Comparison of ENCODE assay signal across 7 cellular contexts in the genomic region with DNA sequence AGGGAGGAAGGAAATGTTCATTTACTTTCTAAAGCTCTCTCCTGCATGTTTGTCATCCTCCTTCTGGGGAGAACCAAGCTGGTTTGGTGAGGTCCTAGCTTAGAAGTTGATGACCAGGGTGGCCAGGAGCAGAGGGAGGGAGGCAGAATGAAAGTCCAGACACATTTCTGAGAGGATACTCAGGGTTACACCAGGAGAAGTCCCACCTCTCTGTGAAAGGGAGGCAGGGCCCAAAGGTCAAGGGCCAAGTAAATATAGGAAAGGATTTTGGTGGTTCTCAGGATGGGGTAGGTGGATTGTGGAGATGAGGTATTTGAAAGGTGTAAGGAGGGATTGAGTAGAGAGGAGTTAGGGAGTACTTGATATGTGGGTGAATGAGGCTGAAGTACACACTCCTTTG.
"Had no signal": no experiment of that assay in that cellular context is flagged by ENCODE, and none has a peak within 500 bp of the region (broad histone marks: within the 10 kb centered on the region; RNA-seq: fewer than 3 reads in every experiment).

No MANE protein-coding gene starts in this region.

- H3K27ac ChIP-seq: GM23248 had no signal

- FAIRE-seq: H54, HTR-8/SVneo had no signal

- DNase-seq: GM23248, GOT3, H9, HCEC 1CT, KG1 had no signal

- H3K4me3 ChIP-seq: GM23248 had no signal

- H3K9ac ChIP-seq: GM23248 had no signal

- H2AFZ ChIP-seq: GM23248 had no signal
